Comparison of ENCODE assay signal across 8 cellular contexts in genomic region chr6:108260809-108261569, GRCh38. TPM values are rescaled to one million over a fixed set of nuclear protein-coding genes. Genes with fewer than 3 reads are reported as not detected.
DNase-seq lines count a peak whose midpoint lies in the region; ATAC-seq and TF ChIP-seq lines count a peak whose summit lies in the region.

Gene SNX3 (minus strand): TSS chr6:108261040. CDS start chr6:108260921, 119 bp downstream.

- POLR2A ChIA-PET in CD4-positive, alpha-beta T cell (lab: Charles Lee), result interaction anchor here (0.7 to 2.3 kb wide), 23 partner anchors 10 to 1919 kb away, joined by 3 to 66 read pairs (median 5); partner anchors contain the start of genes AFG1L, ARMC2, BEND3 and CD164
- POLR2A ChIA-PET in activated CD4-positive, alpha-beta memory T cell treated with anti-CD3 and anti-CD28 coated beads for 36 hours (lab: Charles Lee), result interaction anchor here (0.6 to 1.9 kb wide), 5 partner anchors 35 to 475 kb away, joined by 3 to 26 read pairs (median 4); partner anchors contain the start of genes AFG1L and SEC63

- intact Hi-C loops in CD4-positive, alpha-beta T cell (cut with DNase I, micrococcal nuclease), result loop anchor here (1.0 to 10.0 kb wide), 7 partner anchors 33 to 1234 kb away; partner anchors contain the start of genes CD164 (in 1 of the 2), MTRES1 (in 1 of the 2), OSTM1 (in 1 of the 2) and SEC63 (in 1 of the 2)
- intact Hi-C loops in activated CD4-positive, alpha-beta memory T cell treated with anti-CD3 and anti-CD28 coated beads for 36 hours (cut with micrococcal nuclease), result loop anchor here (1.0 to 10.0 kb wide), 8 partner anchors 33 to 834 kb away; partner anchors contain the start of genes CEP57L1, OSTM1, SEC63 and SESN1

- peak within 1 kb of the TSS; percentile 96 to 100 for H3K9ac ChIP-seq in liver (ENCODE audit: low read depth in 1 of 2, low read length in 2 of 2)

- peak; percentile 80 for ATAC-seq in CD4-positive, alpha-beta T cell (ENCODE audit: poor library complexity)
- ATAC-seq in GM19395 (IDR thresholded peaks at IDR 0.05; ENCODE audit: unreplicated experiment) (peak; percentile 86), HG03565 (IDR thresholded peaks at IDR 0.05; ENCODE audit: unreplicated experiment) (peak; percentile 77)

- peaks cover 26% of the 10 kb centered on the region for H3K36me3 Mint-ChIP-seq in CD4-positive, alpha-beta T cell (ENCODE audit: low read depth)
- H3K36me3 Mint-ChIP-seq in activated CD4-positive, alpha-beta memory T cell treated with anti-CD3 and anti-CD28 coated beads for 36 hours, result no peaks in the 10 kb centered on the region

- H3K27ac ChIP-seq in CD4-positive, alpha-beta T cell (ENCODE audit: low read depth, low read length), result peak within 1 kb of the TSS; percentile 90
- peak within 1 kb of the TSS; percentile 99 for H3K27ac ChIP-seq in liver (ENCODE audit: low read depth in 1 of 2, low read length in 2 of 2)

- peak within 1 kb of the TSS; percentile 91 for H3K27ac Mint-ChIP-seq in CD4-positive, alpha-beta T cell
- H3K27ac Mint-ChIP-seq in activated CD4-positive, alpha-beta memory T cell treated with anti-CD3 and anti-CD28 coated beads for 36 hours, result peak within 1 kb of the TSS; percentile 88

- TF ChIP-seq CTCF in CD4-positive, alpha-beta T cell (IDR thresholded peaks at IDR 0.05), result no peak
- TF ChIP-seq CTCF in liver (IDR thresholded peaks at IDR 0.05; ENCODE audit: low read depth, low read length, missing input control), result peak; percentile 11

- peak within 1 kb of the TSS; percentile 82 to 95 (median 83) for H3K4me3 ChIP-seq in liver (ENCODE audit: low read depth in 1 of 3, low read length in 3 of 3)

- under 1% methylated on average over 83 of the region's 83 CpGs for WGBS in liver

- peaks cover 2 to 13% (median 7%) of the 10 kb centered on the region in 4 donors for H3K4me1 ChIP-seq in liver (ENCODE audit: control insufficient read depth in 4 of 4, insufficient read depth in 4 of 4, low read length in 3 of 4)

- no peaks in the 10 kb centered on the region for H3K27me3 ChIP-seq in CD4-positive, alpha-beta T cell (ENCODE audit: control insufficient read depth, insufficient read depth, low read length)
- H3K27me3 ChIP-seq in liver (ENCODE audit: control insufficient read depth in 4 of 4, insufficient read depth in 4 of 4, low read length in 3 of 4), result no peaks in the 10 kb centered on the region

- no peaks in the 10 kb centered on the region for H3K36me3 ChIP-seq in liver (ENCODE audit: control insufficient read depth in 4 of 4, insufficient read depth in 3 of 4, low read depth in 1 of 4, low read length in 3 of 4)

- H3K4me3 Mint-ChIP-seq in CD4-positive, alpha-beta T cell, result peak within 1 kb of the TSS; percentile 88
- peak within 1 kb of the TSS; percentile 79 for H3K4me3 Mint-ChIP-seq in activated CD4-positive, alpha-beta memory T cell treated with anti-CD3 and anti-CD28 coated beads for 36 hours

- DNase-seq in CD4-positive, alpha-beta T cell, result peak; percentile 71 to 87 (median 81)
- DNase-seq in NCI-H774 (lab: John Stamatoyannopoulos, UW) (peak; percentile 99), dermis microvascular lymphatic vessel endothelial cell (ENCODE audit: low read depth in 2 of 2) (peak; percentile 92 to 97)
- peak; percentile 94 for DNase-seq in activated CD4-positive, alpha-beta memory T cell treated with anti-CD3 and anti-CD28 coated beads for 36 hours
- DNase-seq in stimulated activated CD4-positive, alpha-beta T cell treated with anti-CD3 and anti-CD28 coated beads, Interleukin-4, amount 100 ng/mL, for 24 hours, result peak; percentile 89

- H3K9me3 Mint-ChIP-seq in CD4-positive, alpha-beta T cell, result no peaks in the 10 kb centered on the region
- H3K9me3 Mint-ChIP-seq in activated CD4-positive, alpha-beta memory T cell treated with anti-CD3 and anti-CD28 coated beads for 36 hours, result no peaks in the 10 kb centered on the region

- CTCF ChIA-PET in CD4-positive, alpha-beta T cell (lab: Charles Lee), result interaction anchor here (0.8 to 1.7 kb wide), 9 partner anchors 9 to 298 kb away, joined by 3 to 6 read pairs (median 3); partner anchors contain the start of gene AFG1L
- CTCF ChIA-PET in activated CD4-positive, alpha-beta memory T cell treated with anti-CD3 and anti-CD28 coated beads for 36 hours (lab: Charles Lee), result interaction anchor here (0.7 to 4.0 kb wide), 10 partner anchors 34 to 749 kb away, joined by 3 to 23 read pairs (median 4); partner anchors contain the start of gene AFG1L

- no peaks in the 10 kb centered on the region for H3K27me3 Mint-ChIP-seq in CD4-positive, alpha-beta T cell
- H3K27me3 Mint-ChIP-seq in activated CD4-positive, alpha-beta memory T cell treated with anti-CD3 and anti-CD28 coated beads for 36 hours, result no peaks in the 10 kb centered on the region

- peaks cover 36% of the 10 kb centered on the region for H3K4me1 Mint-ChIP-seq in CD4-positive, alpha-beta T cell (ENCODE audit: low read depth)
- H3K4me1 Mint-ChIP-seq in activated CD4-positive, alpha-beta memory T cell treated with anti-CD3 and anti-CD28 coated beads for 36 hours (ENCODE audit: low read depth), result peaks cover 19% of the 10 kb centered on the region

- no peaks in the 10 kb centered on the region for H3K9me3 ChIP-seq in CD4-positive, alpha-beta T cell (ENCODE audit: control insufficient read depth, low read length)
- no peaks in the 10 kb centered on the region for H3K9me3 ChIP-seq in liver (ENCODE audit: control insufficient read depth in 4 of 4, low read length in 3 of 4)

- TF ChIP-seq RAD21 in liver (IDR thresholded peaks at IDR 0.05), result peak; percentile 52 to 59

TF ChIP-seq in liver, 16 proteins besides CTCF, POLR2A, EP300 and RAD21 (continues in another document):
- TF ChIP-seq FOXA2 (IDR thresholded peaks at IDR 0.05) (no peak), JUND (IDR thresholded peaks at IDR 0.05) (peak in 1 of 2 donors; percentile 53), HNF4A (conservative IDR thresholded peaks at IDR 0.05) (peak in 1 of 2 donors; percentile 24), ATF3 (IDR thresholded peaks at IDR 0.05) (no peak), YY1 (IDR thresholded peaks at IDR 0.05) (peak; percentile 73), NR2F2 (IDR thresholded peaks at IDR 0.05) (no peak), RXRA (IDR thresholded peaks at IDR 0.05) (peak; percentile 63 to 77), MAX (IDR thresholded peaks at IDR 0.05) (peak; percentile 34), FOXA1 (IDR thresholded peaks at IDR 0.05) (no peak), GABPA (IDR thresholded peaks at IDR 0.05 in 1 of 2, conservative IDR thresholded peaks at IDR 0.05 in 1 of 2) (peak; percentile 40 to 89), TAF1 (conservative IDR thresholded peaks at IDR 0.05) (peak; percentile 81), SP1 (IDR thresholded peaks at IDR 0.05) (peak; percentile 84), ZBTB33 (IDR thresholded peaks at IDR 0.05) (peak; percentile 34), EGR1 (IDR thresholded peaks at IDR 0.05; ENCODE audit: low read depth in 2 of 2) (no peak), REST (IDR thresholded peaks at IDR 0.05) (peak; percentile 91)

RNA-seq across cellular contexts. Expression of gene SNX3, which starts in this region (rescaled TPM):
- 10 to 100 TPM; 39.8 to 40.8 TPM for total RNA-seq in CD4-positive, alpha-beta T cell
- 10 to 100 TPM; 78.6 to 80.4 TPM for total RNA-seq in activated CD4-positive, alpha-beta memory T cell treated with anti-CD3 and anti-CD28 coated beads for 36 hours
- total RNA-seq in dermis microvascular lymphatic vessel endothelial cell (147 and 152 TPM in 2 replicates), liver (100 to 1,000 TPM in 1 of 2 donors, 10 to 100 TPM in 1; 67.9 to 161 TPM)
- 100 to 1,000 TPM in 1 of 2 donors, 10 to 100 TPM in 1; 98.0 to 124 TPM for polyA plus RNA-seq in liver

Comparison
In these comparisons a context has a peak if more than half of its experiments do, and no peak if none do; other contexts are left out.
1. Peak in every context shown above with its lines: DNase-seq, ATAC-seq, H3K4me3 ChIP-seq and H3K27ac ChIP-seq.